15 cellular contexts compared by ENCODE assay signal in genomic region chr22:30286331-30286730, GRCh38. TPM values are rescaled to one million over a fixed set of nuclear protein-coding genes. Genes with fewer than 3 reads are reported as not detected.
DNase-seq lines count a peak whose midpoint lies in the region; ATAC-seq and TF ChIP-seq lines count a peak whose summit lies in the region.
"Had no signal": no experiment of that assay in that cellular context is flagged by ENCODE, and none has a peak within 500 bp of the region (broad histone marks: within the 10 kb centered on the region; RNA-seq: fewer than 3 reads in every experiment).

No MANE protein-coding gene starts in this region.

- peaks cover 6% of the 10 kb centered on the region for H4K20me1 ChIP-seq in DND-41 (ENCODE audit: insufficient read depth, low read length)

- no peak for TF ChIP-seq POLR2A in ovary (IDR thresholded peaks at IDR 0.05)
- no peak for TF ChIP-seq POLR2A in upper lobe of left lung (IDR thresholded peaks at IDR 0.05)

- no peaks in the 10 kb centered on the region for H3K9me3 Mint-ChIP-seq in activated naive CD4-positive, alpha-beta T cell treated with anti-CD3 and anti-CD28 coated beads, Interleukin-2, amount 50 U/mL, for 24 hours
- H3K9me3 Mint-ChIP-seq: CD8-positive, alpha-beta memory T cell had no signal

- peak overlapping the region; percentile 94 for H3K27ac ChIP-seq in DND-41 (ENCODE audit: low read length)
- peak overlapping the region; percentile 40 for H3K27ac ChIP-seq in neutrophil
- no peak overlapping the region for H3K27ac ChIP-seq in ovary
- no peak overlapping the region for H3K27ac ChIP-seq in upper lobe of left lung
- H3K27ac ChIP-seq: HL-60, SJCRH30 had no signal

- H3K4me2 ChIP-seq in DND-41 (ENCODE audit: insufficient read depth, low read length), result peak overlapping the region; percentile 90

- H3K79me2 ChIP-seq in DND-41 (ENCODE audit: insufficient read depth, low read length), result peaks cover 55% of the 10 kb centered on the region

- no peaks in the 10 kb centered on the region for H3K27me3 ChIP-seq in DND-41 (ENCODE audit: insufficient read depth, low read length, poor library complexity)
- no peaks in the 10 kb centered on the region for H3K27me3 ChIP-seq in neutrophil
- no peaks in the 10 kb centered on the region for H3K27me3 ChIP-seq in ovary
- H3K27me3 ChIP-seq in upper lobe of left lung, result no peaks in the 10 kb centered on the region
- H3K27me3 ChIP-seq: SJCRH30 had no signal

- H3K9ac ChIP-seq in DND-41 (ENCODE audit: low read depth, low read length), result peak overlapping the region; percentile 24; the same call in 1 of the 2 replicates

- no peak for ATAC-seq in DND-41 (ENCODE audit: insufficient read depth, low read depth)
- no peak for ATAC-seq in T-helper 17 cell
- ATAC-seq in upper lobe of left lung (ENCODE audit: low FRiP score in 2 of 2), result no peak

- TF ChIP-seq CTCF in DND-41 (IDR thresholded peaks at IDR 0.05; ENCODE audit: borderline replicate concordance, extremely low read depth, low read length, poor library complexity, severe bottlenecking) (no peak), neutrophil (IDR thresholded peaks at IDR 0.05) (no peak), ovary (IDR thresholded peaks at IDR 0.05) (no peak), upper lobe of left lung (IDR thresholded peaks at IDR 0.05) (no peak)

- peaks cover 3% of the 10 kb centered on the region for H3K36me3 Mint-ChIP-seq in activated naive CD4-positive, alpha-beta T cell treated with anti-CD3 and anti-CD28 coated beads, Interleukin-2, amount 50 U/mL, for 24 hours
- H3K36me3 Mint-ChIP-seq in T-helper 17 cell (ENCODE audit: low read depth), result no peaks in the 10 kb centered on the region

- H3K4me3 ChIP-seq in DND-41 (ENCODE audit: low read depth in 1 of 2, low read length in 2 of 2) (peak overlapping the region in 1 of 2 experiments; percentile 21; a peak in 2 of 4 replicates), neutrophil (ENCODE audit: low read depth in 1 of 2, low read length in 1 of 2) (no peak overlapping the region), ovary (no peak overlapping the region), upper lobe of left lung (no peak overlapping the region)
- H3K4me3 ChIP-seq: SJCRH30 had no signal

- H3K4me1 ChIP-seq in DND-41 (ENCODE audit: insufficient read depth, low read length), result peaks cover 93% of the 10 kb centered on the region
- H3K4me1 ChIP-seq in neutrophil (ENCODE audit: control insufficient read depth in 1 of 2, insufficient read depth in 1 of 2, low read depth in 1 of 2, low read length in 1 of 2), result peaks cover 48 to 58% of the 10 kb centered on the region in 2 experiments
- H3K4me1 ChIP-seq in ovary (ENCODE audit: insufficient read depth), result peaks cover 14% of the 10 kb centered on the region
- H3K4me1 ChIP-seq in upper lobe of left lung, result peaks cover 33 to 46% (median 35%) of the 10 kb centered on the region in 4 donors

- H3K9me3 ChIP-seq in DND-41 (ENCODE audit: insufficient read depth, low read length, severe bottlenecking) (no peaks in the 10 kb centered on the region), T-helper 17 cell (ENCODE audit: control insufficient read depth, low read length, poor library complexity, severe bottlenecking) (no peaks in the 10 kb centered on the region), neutrophil (no peaks in the 10 kb centered on the region), ovary (no peaks in the 10 kb centered on the region), upper lobe of left lung (no peaks in the 10 kb centered on the region)
- H3K9me3 ChIP-seq: SJCRH30 had no signal

- H2AFZ ChIP-seq in DND-41 (ENCODE audit: low read depth, low read length), result no peak overlapping the region

- peak overlapping the region; percentile 8 for H3K27ac Mint-ChIP-seq in activated naive CD4-positive, alpha-beta T cell treated with anti-CD3 and anti-CD28 coated beads, Interleukin-2, amount 50 U/mL, for 24 hours
- H3K27ac Mint-ChIP-seq in T-helper 17 cell, result peak overlapping the region; percentile 79

- TF ChIP-seq EP300 in ovary (IDR thresholded peaks at IDR 0.05), result no peak
- no peak for TF ChIP-seq EP300 in upper lobe of left lung (IDR thresholded peaks at IDR 0.05)

- no peak for DNase-seq in activated naive CD4-positive, alpha-beta T cell (lab: John Stamatoyannopoulos, UW)
- DNase-seq in DND-41, result no peak
- DNase-seq in T-helper 17 cell, result no peak
- no peak for DNase-seq in NCI-H446 (lab: John Stamatoyannopoulos, UW)
- DNase-seq in ovary, result no peak
- no peak for DNase-seq in upper lobe of left lung
- DNase-seq: DMS79, HCEC 1CT, NCI-H1417 treated with DMSO at 0.1 percent for 48 hours had no signal

- peaks cover 46% of the 10 kb centered on the region for H3K4me1 Mint-ChIP-seq in activated naive CD4-positive, alpha-beta T cell treated with anti-CD3 and anti-CD28 coated beads, Interleukin-2, amount 50 U/mL, for 24 hours
- peaks cover 35% of the 10 kb centered on the region for H3K4me1 Mint-ChIP-seq in T-helper 17 cell

- no peak overlapping the region for H3K4me3 Mint-ChIP-seq in activated naive CD4-positive, alpha-beta T cell treated with anti-CD3 and anti-CD28 coated beads, Interleukin-2, amount 50 U/mL, for 24 hours
- H3K4me3 Mint-ChIP-seq in T-helper 17 cell, result peak overlapping the region; percentile 41

- H3K36me3 ChIP-seq in DND-41 (ENCODE audit: insufficient read depth, low read length) (peaks cover 45% of the 10 kb centered on the region), neutrophil (peaks cover 10% of the 10 kb centered on the region), ovary (no peaks in the 10 kb centered on the region), upper lobe of left lung (peaks cover 7 to 36% (median 22%) of the 10 kb centered on the region in 4 donors)
- H3K36me3 ChIP-seq: SJCRH30 had no signal

- no peaks in the 10 kb centered on the region for H3K27me3 Mint-ChIP-seq in activated naive CD4-positive, alpha-beta T cell treated with anti-CD3 and anti-CD28 coated beads, Interleukin-2, amount 50 U/mL, for 24 hours
- no peaks in the 10 kb centered on the region for H3K27me3 Mint-ChIP-seq in T-helper 17 cell
- H3K27me3 Mint-ChIP-seq: CD8-positive, alpha-beta memory T cell had no signal

- 72 to 76% (median 73%) methylated on average over 5 of the region's 5 CpGs for WGBS in ovary, 3 donors
- 82 to 84% methylated on average over 4 to 5 of the region's 5 CpGs for WGBS in upper lobe of left lung, 2 donors

- intact Hi-C loops in ovary (cut with DNase I), result loop anchor here in 2 of 4 donors (2.0 to 5.0 kb wide), 2 partner anchors 100 to 101 kb away; partner anchors contain the start of gene RNF215 (in 2 of the 2)

RNA-seq across cellular contexts. Expression of gene CASTOR1, which starts 3.0 kb away (rescaled TPM):
- total RNA-seq in T-helper 17 cell, result 10 to 100 TPM; 10.6 to 12.4 TPM
- 10 to 100 TPM; 11.0 to 31.2 (median 20.6) TPM for total RNA-seq in ovary
- 10 to 100 TPM in 1 of 2 donors, 1 to 10 TPM in 1; 3.1 to 22.0 TPM for polyA plus RNA-seq in ovary
- 10 to 100 TPM in 4 of 6 donors, 1 to 10 TPM in 2; 7.0 to 31.5 (median 22.1) TPM for total RNA-seq in upper lobe of left lung

RNA-seq across cellular contexts. Expression of gene OSM, which starts 19.7 kb away (rescaled TPM):
- total RNA-seq in T-helper 17 cell (10 to 100 TPM; 29.1 to 35.2 TPM), ovary (1 to 10 TPM in 4 of 7 donors, under 1 TPM in 2, not detected in 1; 0.73 to 4.5 (median 1.2) TPM), upper lobe of left lung (10 to 100 TPM in 1 of 6 donors, 1 to 10 TPM in 4, under 1 TPM in 1; 0.98 to 11.7 (median 5.1) TPM)
- under 1 TPM in 1 of 2 donors, not detected in 1; 0.46 TPM for polyA plus RNA-seq in ovary
- total RNA-seq: G401, SJCRH30 had no signal

RNA-seq across cellular contexts. Expression of gene LIF, which starts 39.8 kb away (rescaled TPM):
- total RNA-seq in T-helper 17 cell (1 to 10 TPM; 1.8 to 5.3 TPM), ovary (1 to 10 TPM in 5 of 7 donors, under 1 TPM in 2; 0.35 to 8.3 (median 1.9) TPM), upper lobe of left lung (10 to 100 TPM in 1 of 6 donors, 1 to 10 TPM in 4, under 1 TPM in 1; 0.89 to 16.9 (median 3.8) TPM)
- polyA plus RNA-seq in ovary, result 1 to 10 TPM; 1.1 to 3.1 TPM
- polyA plus RNA-seq: CD8-positive, alpha-beta memory T cell had no signal

RNA-seq across cellular contexts. Expression of gene TBC1D10A, which starts 40.4 kb away (rescaled TPM):
- 10 to 100 TPM; 46.9 to 63.1 TPM for total RNA-seq in T-helper 17 cell
- 10 to 100 TPM; 19.6 to 39.3 (median 30.7) TPM for total RNA-seq in ovary
- 10 to 100 TPM in 1 of 2 donors, 1 to 10 TPM in 1; 6.1 to 28.1 TPM for polyA plus RNA-seq in ovary
- 10 to 100 TPM; 22.6 to 61.0 (median 36.2) TPM for total RNA-seq in upper lobe of left lung

Comparison
In these comparisons a context has a peak if more than half of its experiments do, and no peak if none do; other contexts are left out.
1. H3K27ac ChIP-seq: peak in DND-41 (single experiment) and neutrophil (single experiment); none in ovary (0 of 2) and upper lobe of left lung (0 of 4).